2 cellular contexts compared by ENCODE assay signal in the genomic region with DNA sequence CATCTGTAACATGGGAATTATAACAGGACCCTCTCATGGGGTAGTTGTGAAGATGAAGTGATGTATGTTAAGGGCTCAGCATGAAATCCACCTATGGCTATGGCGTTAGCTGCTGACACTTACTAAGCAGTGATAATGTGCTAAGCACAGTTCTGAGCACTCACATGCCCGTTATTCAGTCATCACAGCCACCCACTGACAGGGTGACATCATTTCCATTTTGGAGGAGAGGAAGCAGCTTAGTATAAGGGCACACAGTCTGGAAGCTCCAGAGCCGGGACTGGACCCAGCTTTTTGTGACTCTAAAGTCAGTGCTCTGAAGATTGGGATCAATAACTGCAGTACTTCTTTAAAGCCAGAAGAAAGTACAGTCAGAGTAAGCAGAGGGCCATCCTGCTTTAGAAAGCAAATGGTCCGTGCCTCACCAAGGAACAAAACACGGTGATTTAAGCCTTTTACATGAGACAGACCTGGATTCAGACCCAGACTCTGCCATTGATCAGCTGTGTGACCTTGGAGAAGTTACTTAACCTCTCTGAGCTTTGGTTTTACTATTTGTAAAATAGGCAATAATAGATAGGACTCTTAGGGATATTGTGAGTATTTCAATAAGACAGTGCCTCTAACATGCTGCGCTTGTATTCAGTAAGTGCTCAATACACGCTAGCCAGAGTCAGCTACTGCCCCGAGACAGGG.
TF ChIP-seq lines count a peak whose summit lies in the region.

No MANE protein-coding gene starts in this region.

TF ChIP-seq in HEK293, 187 proteins besides CTCF, POLR2A, EP300 and RAD21 (continued from another document):
- TF ChIP-seq ATF2 (tag by site-specific recombination; IDR thresholded peaks at IDR 0.05; ENCODE audit: low read depth) (peak; percentile 47; the same call in 1 of the 2 replicates), ZNF707 (tag by site-specific recombination; IDR thresholded peaks at IDR 0.05) (no peak), ZIC2 (tag by site-specific recombination; IDR thresholded peaks at IDR 0.05) (peak; percentile 40; the same call in 1 of the 2 replicates), ZBTB10 (tag by site-specific recombination; IDR thresholded peaks at IDR 0.05) (no peak), ZSCAN4 (tag by site-specific recombination; IDR thresholded peaks at IDR 0.05) (no peak), SP7 (tag by site-specific recombination; IDR thresholded peaks at IDR 0.05) (0 out of 2 replicates have a peak, but pooled peaks have one; percentile 13), ZNF350 (tag by site-specific recombination; IDR thresholded peaks at IDR 0.05) (no peak), ZFHX2 (tag by site-specific recombination; conservative IDR thresholded peaks at IDR 0.05) (peak; percentile 62), ZNF629 (tag by site-specific recombination; IDR thresholded peaks at IDR 0.05) (peak; percentile 87), GLIS1 (tag by site-specific recombination; IDR thresholded peaks at IDR 0.05) (0 out of 2 replicates have a peak, but pooled peaks have one; percentile 17), ZNF600 (tag by site-specific recombination; IDR thresholded peaks at IDR 0.05) (peak; percentile 41; the same call in 1 of the 2 replicates)
- TF ChIP-seq, protein P1, sequence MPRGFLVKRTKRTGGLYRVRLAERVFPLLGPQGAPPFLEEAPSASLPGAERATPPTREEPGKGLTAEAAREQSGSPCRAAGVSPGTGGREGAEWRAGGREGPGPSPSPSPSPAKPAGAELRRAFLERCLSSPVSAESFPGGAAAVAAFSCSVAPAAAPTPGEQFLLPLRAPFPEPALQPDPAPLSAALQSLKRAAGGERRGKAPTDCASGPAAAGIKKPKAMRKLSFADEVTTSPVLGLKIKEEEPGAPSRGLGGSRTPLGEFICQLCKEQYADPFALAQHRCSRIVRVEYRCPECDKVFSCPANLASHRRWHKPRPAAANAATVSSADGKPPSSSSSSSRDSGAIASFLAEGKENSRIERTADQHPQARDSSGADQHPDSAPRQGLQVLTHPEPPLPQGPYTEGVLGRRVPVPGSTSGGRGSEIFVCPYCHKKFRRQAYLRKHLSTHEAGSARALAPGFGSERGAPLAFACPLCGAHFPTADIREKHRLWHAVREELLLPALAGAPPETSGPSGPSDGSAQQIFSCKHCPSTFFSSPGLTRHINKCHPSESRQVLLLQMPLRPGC (tag by site-specific recombination; IDR thresholded peaks at IDR 0.05) = no peak

TF ChIP-seq in K562, 482 proteins besides CTCF, POLR2A, EP300 and RAD21 (continued from another document):
- no peak for TF ChIP-seq VEZF1 (CRISPR knock-in tag; IDR thresholded peaks at IDR 0.05)
- TF ChIP-seq RBM25 (IDR thresholded peaks at IDR 0.05; ENCODE audit: low read depth, low read length, severe bottlenecking) = peak; percentile 76
- TF ChIP-seq ZFP36 (IDR thresholded peaks at IDR 0.05; ENCODE audit: low read depth, low read length, partially characterized antibody) = peak; percentile 60
